22 cellular contexts compared by ENCODE assay signal in genomic region chr5:113218906-113219517, GRCh38.
DNase-seq lines count a peak whose midpoint lies in the region; ATAC-seq and TF ChIP-seq lines count a peak whose summit lies in the region.
"Had no signal": no experiment of that assay in that cellular context is flagged by ENCODE, and none has a peak within 500 bp of the region (broad histone marks: within the 10 kb centered on the region; RNA-seq: fewer than 3 reads in every experiment).

No MANE protein-coding gene starts in this region.

- H3K27me3 ChIP-seq in adipocyte (replicated peaks; ENCODE audit: control insufficient read depth, insufficient read depth, low read length) (no peaks in the 10 kb centered on the region), right atrium auricular region (no peaks in the 10 kb centered on the region), osteoblast (ENCODE audit: insufficient read depth, low read length) (no peaks in the 10 kb centered on the region)
- H3K27me3 ChIP-seq: BLaER1, esophagus squamous epithelium, ovary had no signal

- H4K20me1 ChIP-seq in osteoblast (ENCODE audit: insufficient read depth, low read length), result no peaks in the 10 kb centered on the region
- H4K20me1 ChIP-seq: BLaER1 had no signal

- peak overlapping the region; percentile 27 for H3K4me3 ChIP-seq in adipocyte (ENCODE audit: low read length)
- no peak overlapping the region for H3K4me3 ChIP-seq in right atrium auricular region
- H3K4me3 ChIP-seq in osteoblast (ENCODE audit: insufficient read depth, low read length), result no peak overlapping the region
- H3K4me3 ChIP-seq: BLaER1, esophagus squamous epithelium, lung, ovary had no signal

- H3K79me2 ChIP-seq in osteoblast (ENCODE audit: insufficient read depth, low read length), result no peaks in the 10 kb centered on the region

- no peak overlapping the region for H3K4me2 ChIP-seq in osteoblast (ENCODE audit: insufficient read depth, low read length)
- H3K4me2 ChIP-seq: BLaER1 had no signal

- no peak for ATAC-seq in HG02938 (IDR thresholded peaks at IDR 0.05; ENCODE audit: unreplicated experiment)
- no peak for ATAC-seq in GM18909 (IDR thresholded peaks at IDR 0.05; ENCODE audit: poor library complexity, unreplicated experiment)
- ATAC-seq: activated CD4-positive, alpha-beta T cell treated with anti-CD3 and anti-CD28 coated beads for 36 hours; stimulated activated naive CD8-positive, alpha-beta T cell treated with anti-CD3 and anti-CD28 coated beads, Interleukin-15, amount 100 ng/mL, for 72 hours had no signal

- H3K9me3 ChIP-seq in adipocyte (ENCODE audit: control insufficient read depth, low read length), result no peaks in the 10 kb centered on the region
- H3K9me3 ChIP-seq in right atrium auricular region, result no peaks in the 10 kb centered on the region
- no peaks in the 10 kb centered on the region for H3K9me3 ChIP-seq in osteoblast (ENCODE audit: low read depth, low read length)
- H3K9me3 ChIP-seq: BLaER1, esophagus squamous epithelium, ovary had no signal

- no peak overlapping the region for H2AFZ ChIP-seq in osteoblast (ENCODE audit: low read length)

- H3K27ac ChIP-seq in right atrium auricular region (peak overlapping the region; percentile 75 to 84), osteoblast (ENCODE audit: low read depth, low read length) (no peak overlapping the region)
- H3K27ac ChIP-seq: BLaER1, esophagus squamous epithelium had no signal

- H3K4me1 ChIP-seq in adipocyte (ENCODE audit: control insufficient read depth, insufficient read depth, low read length) (peaks cover 23% of the 10 kb centered on the region), right atrium auricular region (peaks cover 0 to 66% of the 10 kb centered on the region in 2 donors), osteoblast (ENCODE audit: insufficient read depth, low read length) (peaks cover 14% of the 10 kb centered on the region)
- H3K4me1 ChIP-seq: BLaER1 had no signal

- H3K36me3 ChIP-seq in adipocyte (ENCODE audit: control insufficient read depth, insufficient read depth, low read length, severe bottlenecking) (no peaks in the 10 kb centered on the region), right atrium auricular region (no peaks in the 10 kb centered on the region), osteoblast (ENCODE audit: insufficient read depth, low read length) (no peaks in the 10 kb centered on the region)
- H3K36me3 ChIP-seq: BLaER1, esophagus squamous epithelium, ovary had no signal

- no peak overlapping the region for H3K9ac ChIP-seq in adipocyte (ENCODE audit: low read length)
- H3K9ac ChIP-seq: BLaER1 had no signal

- DNase-seq in Daoy (ENCODE audit: low read depth) (peak; percentile 25), adipocyte (ENCODE audit: low read depth) (no peak), right atrium auricular region (ENCODE audit: low spot score) (no peak), osteoblast (ENCODE audit: insufficient read length, low spot score, missing footprints) (peak; percentile 43), NCI-H2227 treated with DMSO at 0.1 percent for 48 hours (lab: John Stamatoyannopoulos, UW) (no peak)
- no peak for DNase-seq in stimulated activated CD4-positive, alpha-beta T cell treated with anti-CD3 and anti-CD28 coated beads, Interleukin-2, amount 100 ng/mL, for 48 hours
- DNase-seq: activated CD4-positive, alpha-beta T cell treated with anti-CD3 and anti-CD28 coated beads for 36 hours; activated naive CD4-positive, alpha-beta T cell treated with anti-CD3 and anti-CD28 coated beads, Interleukin-2, amount 10 ng/mL, durations not matched to agents 7 days and 5 days; activated T-cell treated with anti-CD3 and anti-CD28 coated beads, Interleukin-2, amount 50 U/mL, for 48 hours; anterior cingulate cortex; esophagus squamous epithelium; HCEC 1CT; NCI-H1105; NCI-H2029 treated with DMSO at 0.1 percent for 48 hours; NCI-H446; ovary; stimulated activated CD4-positive, alpha-beta T cell treated with anti-CD3 and anti-CD28 coated beads, Interleukin-2, amount 100 ng/mL, for 24 hours; stimulated activated naive CD8-positive, alpha-beta T cell treated with anti-CD3 and anti-CD28 coated beads, Interleukin-15, amount 100 ng/mL, for 72 hours had no signal

- TF ChIP-seq CTCF in right atrium auricular region (IDR thresholded peaks at IDR 0.05), result no peak
- no peak for TF ChIP-seq CTCF in osteoblast (IDR thresholded peaks at IDR 0.05; ENCODE audit: extremely low read depth, low read depth, low read length)

Comparison
In these comparisons a context has a peak if more than half of its experiments do, and no peak if none do; other contexts are left out.
1. DNase-seq: peak in Daoy (single experiment) and osteoblast (single experiment); none in adipocyte (single experiment), right atrium auricular region (single experiment), NCI-H2227 treated with DMSO at 0.1 percent for 48 hours (single experiment) and stimulated activated CD4-positive, alpha-beta T cell treated with anti-CD3 and anti-CD28 coated beads, Interleukin-2, amount 100 ng/mL, for 48 hours (0 of 2).